Comparison of ENCODE assay signal across 20 cellular contexts in genomic region chr1:11533790-11534787, GRCh38. TPM values are rescaled to one million over a fixed set of nuclear protein-coding genes. Genes with fewer than 3 reads are reported as not detected.
DNase-seq lines count a peak whose midpoint lies in the region; ATAC-seq, FAIRE-seq and TF ChIP-seq lines count a peak whose summit lies in the region.
"Had no signal": no experiment of that assay in that cellular context is flagged by ENCODE, and none has a peak within 500 bp of the region (broad histone marks: within the 10 kb centered on the region; RNA-seq: fewer than 3 reads in every experiment).

No MANE protein-coding gene starts in this region.

- no peaks in the 10 kb centered on the region for H3K4me1 Mint-ChIP-seq in activated naive CD8-positive, alpha-beta T cell treated with anti-CD3 and anti-CD28 coated beads, Interleukin-2, amount 10 ng/mL, durations not matched to agents 7 days and 5 days
- no peaks in the 10 kb centered on the region for H3K4me1 Mint-ChIP-seq in activated naive CD8-positive, alpha-beta T cell treated with anti-CD3 and anti-CD28 coated beads, Interleukin-2, amount 50 U/mL, for 24 hours
- no peaks in the 10 kb centered on the region for H3K4me1 Mint-ChIP-seq in chondrocyte (ENCODE audit: low read depth)

- FAIRE-seq in urothelium cell line (lab: Jason Lieb, UNC): no peak
- FAIRE-seq: GM12878, GM18507 had no signal

- TF ChIP-seq CTCF in chondrocyte (IDR thresholded peaks at IDR 0.05) (no peak), spleen (IDR thresholded peaks at IDR 0.05 in 8 of 11, conservative IDR thresholded peaks at IDR 0.05 in 3 of 11) (no peak)

- WGBS in spleen, 5 donors: 80 to 92% (median 91%) methylated on average over 9 to 21 of the region's 21 CpGs

- DNase-seq in activated naive CD8-positive, alpha-beta T cell treated with anti-CD3 and anti-CD28 coated beads, Interleukin-2, amount 10 ng/mL, durations not matched to agents 7 days and 5 days: peak; percentile 22
- DNase-seq in activated naive CD8-positive, alpha-beta T cell treated with anti-CD3 and anti-CD28 coated beads, Interleukin-2, amount 50 U/mL, for 24 hours: no peak
- DNase-seq in chondrocyte (ENCODE audit: low spot score): peak; percentile 75
- peak; percentile 59 for DNase-seq in mesenteric fat pad (ENCODE audit: low spot score)
- DNase-seq in spleen: peak; percentile 55
- DNase-seq in NCI-H1417 (lab: John Stamatoyannopoulos, UW): no peak
- DNase-seq in DMS153 (lab: John Stamatoyannopoulos, UW): no peak
- no peak for DNase-seq in urothelium cell line (ENCODE audit: low spot score)
- DNase-seq: 8988T; ACHN; Calu3; CD4-positive, alpha-beta T cell; DMS 273 treated with DMSO at 0.1 percent for 48 hours; DMS79; GOT3; H9 had no signal

- TF ChIP-seq POLR2A in spleen (IDR thresholded peaks at IDR 0.05): no peak

- no peak overlapping the region for H3K27ac Mint-ChIP-seq in activated naive CD8-positive, alpha-beta T cell treated with anti-CD3 and anti-CD28 coated beads, Interleukin-2, amount 10 ng/mL, durations not matched to agents 7 days and 5 days
- no peak overlapping the region for H3K27ac Mint-ChIP-seq in activated naive CD8-positive, alpha-beta T cell treated with anti-CD3 and anti-CD28 coated beads, Interleukin-2, amount 50 U/mL, for 24 hours
- H3K27ac Mint-ChIP-seq in chondrocyte (ENCODE audit: unreplicated experiment): no peak overlapping the region
- H3K27ac Mint-ChIP-seq: CD4-positive, alpha-beta T cell had no signal

- H3K9me3 Mint-ChIP-seq in activated naive CD8-positive, alpha-beta T cell treated with anti-CD3 and anti-CD28 coated beads, Interleukin-2, amount 10 ng/mL, durations not matched to agents 7 days and 5 days: no peaks in the 10 kb centered on the region
- no peaks in the 10 kb centered on the region for H3K9me3 Mint-ChIP-seq in activated naive CD8-positive, alpha-beta T cell treated with anti-CD3 and anti-CD28 coated beads, Interleukin-2, amount 50 U/mL, for 24 hours
- no peaks in the 10 kb centered on the region for H3K9me3 Mint-ChIP-seq in chondrocyte (ENCODE audit: low read depth)
- H3K9me3 Mint-ChIP-seq: CD4-positive, alpha-beta T cell; H9 had no signal

- no peaks in the 10 kb centered on the region for H3K36me3 Mint-ChIP-seq in activated naive CD8-positive, alpha-beta T cell treated with anti-CD3 and anti-CD28 coated beads, Interleukin-2, amount 10 ng/mL, durations not matched to agents 7 days and 5 days
- no peaks in the 10 kb centered on the region for H3K36me3 Mint-ChIP-seq in activated naive CD8-positive, alpha-beta T cell treated with anti-CD3 and anti-CD28 coated beads, Interleukin-2, amount 50 U/mL, for 24 hours (ENCODE audit: low read depth)
- no peaks in the 10 kb centered on the region for H3K36me3 Mint-ChIP-seq in chondrocyte (ENCODE audit: low read depth)

- H3K4me3 Mint-ChIP-seq in activated naive CD8-positive, alpha-beta T cell treated with anti-CD3 and anti-CD28 coated beads, Interleukin-2, amount 10 ng/mL, durations not matched to agents 7 days and 5 days: no peak overlapping the region
- H3K4me3 Mint-ChIP-seq in activated naive CD8-positive, alpha-beta T cell treated with anti-CD3 and anti-CD28 coated beads, Interleukin-2, amount 50 U/mL, for 24 hours: no peak overlapping the region
- no peak overlapping the region for H3K4me3 Mint-ChIP-seq in chondrocyte (ENCODE audit: unreplicated experiment)
- H3K4me3 Mint-ChIP-seq: CD4-positive, alpha-beta T cell; H9 had no signal

- H3K27me3 ChIP-seq in spleen (replicated peaks in 1 of 7): peaks cover 0 to 27% (median 0%) of the 10 kb centered on the region in 7 donors
- H3K27me3 ChIP-seq: BLaER1 treated with 17β-estradiol and CSF1 and Interleukin-3, amounts not matched to agents 10 nM and 100 nM had no signal

- peaks cover 1% of the 10 kb centered on the region for H3K27me3 Mint-ChIP-seq in activated naive CD8-positive, alpha-beta T cell treated with anti-CD3 and anti-CD28 coated beads, Interleukin-2, amount 10 ng/mL, durations not matched to agents 7 days and 5 days
- peaks cover 1% of the 10 kb centered on the region for H3K27me3 Mint-ChIP-seq in activated naive CD8-positive, alpha-beta T cell treated with anti-CD3 and anti-CD28 coated beads, Interleukin-2, amount 50 U/mL, for 24 hours
- H3K27me3 Mint-ChIP-seq in chondrocyte (ENCODE audit: low read depth): peaks cover 10% of the 10 kb centered on the region
- H3K27me3 Mint-ChIP-seq: CD4-positive, alpha-beta T cell had no signal

- intact Hi-C loops in spleen (cut with DNase I; ENCODE audit: low total_unique reads): no loop called here

- H3K9me3 ChIP-seq in spleen: no peaks in the 10 kb centered on the region
- H3K9me3 ChIP-seq: BLaER1 treated with 17β-estradiol and CSF1 and Interleukin-3, amounts not matched to agents 10 nM and 100 nM had no signal

- no peak overlapping the region for H3K27ac ChIP-seq in spleen
- H3K27ac ChIP-seq: BLaER1 treated with 17β-estradiol and CSF1 and Interleukin-3, amounts not matched to agents 10 nM and 100 nM had no signal

- no peaks in the 10 kb centered on the region for H3K36me3 ChIP-seq in spleen
- H3K36me3 ChIP-seq: BLaER1 treated with 17β-estradiol and CSF1 and Interleukin-3, amounts not matched to agents 10 nM and 100 nM had no signal

- no peak for ATAC-seq in activated naive CD8-positive, alpha-beta T cell treated with anti-CD3 and anti-CD28 coated beads, Interleukin-2, amount 10 ng/mL, durations not matched to agents 7 days and 5 days (ENCODE audit: low read depth)
- ATAC-seq in activated naive CD8-positive, alpha-beta T cell treated with anti-CD3 and anti-CD28 coated beads, Interleukin-2, amount 50 U/mL, for 24 hours: no peak
- ATAC-seq: GM12878 had no signal

- POLR2A ChIA-PET in activated naive CD8-positive, alpha-beta T cell treated with anti-CD3 and anti-CD28 coated beads, Interleukin-2, amount 10 ng/mL, durations not matched to agents 7 days and 5 days (lab: Charles Lee): no interaction called here

- no peaks in the 10 kb centered on the region for H3K4me1 ChIP-seq in spleen

- no peak overlapping the region for H3K4me3 ChIP-seq in spleen
- H3K4me3 ChIP-seq: BLaER1 treated with 17β-estradiol and CSF1 and Interleukin-3, amounts not matched to agents 10 nM and 100 nM; GM12878 had no signal

RNA-seq across cellular contexts. Expression of gene DISP3, which starts 55.1 kb away (rescaled TPM):
- total RNA-seq in activated naive CD8-positive, alpha-beta T cell treated with anti-CD3 and anti-CD28 coated beads, Interleukin-2, amount 10 ng/mL, durations not matched to agents 7 days and 5 days: under 1 TPM; 0.44 to 0.60 TPM
- total RNA-seq in chondrocyte: 0.05 to 0.21 TPM in 2 of 3 replicates, not detected in the other
- not detected for total RNA-seq in mesenteric fat pad
- under 1 TPM; 0.32 to 0.69 (median 0.52) TPM for total RNA-seq in spleen
- polyA plus RNA-seq in spleen: under 1 TPM; 0.06 to 0.35 (median 0.26) TPM
- total RNA-seq: G401 had no signal

Comparison
In these comparisons a context has a peak if more than half of its experiments do, and no peak if none do; other contexts are left out.
1. DNase-seq: peak in activated naive CD8-positive, alpha-beta T cell treated with anti-CD3 and anti-CD28 coated beads, Interleukin-2, amount 10 ng/mL, durations not matched to agents 7 days and 5 days (single experiment), chondrocyte (single experiment), mesenteric fat pad (single experiment) and spleen (single experiment); none in activated naive CD8-positive, alpha-beta T cell treated with anti-CD3 and anti-CD28 coated beads, Interleukin-2, amount 50 U/mL, for 24 hours (single experiment), NCI-H1417 (0 of 3), DMS153 (single experiment) and urothelium cell line (single experiment).